In the genomic region with DNA sequence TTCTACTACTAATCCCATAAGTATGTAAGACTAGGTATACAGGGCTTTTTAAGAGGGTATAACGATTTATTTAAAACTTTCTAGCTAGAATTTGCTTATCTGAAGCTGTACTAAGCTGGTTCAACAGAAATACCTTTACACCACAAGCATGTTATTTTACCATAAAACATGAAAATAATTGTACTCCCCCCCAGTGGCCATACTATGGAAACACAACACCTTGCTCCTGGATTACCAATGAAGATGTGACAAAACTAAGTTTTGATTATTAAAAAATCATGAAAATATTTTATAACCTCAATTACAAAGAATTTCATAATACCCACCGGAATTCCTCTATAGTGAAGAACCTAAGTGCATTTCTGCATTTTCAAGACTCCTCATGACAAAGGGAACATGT, we compare ENCODE assay signal across 9 cellular contexts. TPM values are rescaled to one million over a fixed set of nuclear protein-coding genes. Genes with fewer than 3 reads are reported as not detected.
A peak's percentile ranks its signal among the peaks of the same experiment; 100 is the strongest.
DNase-seq lines count a peak whose midpoint lies in the region; ATAC-seq and TF ChIP-seq lines count a peak whose summit lies in the region.
"Had no signal": no experiment of that assay in that cellular context is flagged by ENCODE, and none has a peak within 500 bp of the region (broad histone marks: within the 10 kb centered on the region; RNA-seq: fewer than 3 reads in every experiment).

No MANE protein-coding gene starts in this region.

- POLR2A ChIA-PET in activated CD8-positive, alpha-beta T cell treated with anti-CD3 and anti-CD28 coated beads, Interleukin-2, amount 10 ng/mL, durations not matched to agents 7 days and 5 days (lab: Charles Lee): interaction anchor here (0.8 to 1.6 kb wide), 6 partner anchors 21 to 312 kb away, joined by 3 to 6 read pairs (median 4); partner anchors contain the start of gene MYL12A

- DNase-seq in activated CD8-positive, alpha-beta T cell treated with anti-CD3 and anti-CD28 coated beads, Interleukin-2, amount 10 ng/mL, durations not matched to agents 7 days and 5 days: no peak
- DNase-seq in lung (ENCODE audit: low spot score) (no peak), NCI-H510A treated with DMSO at 0.1 percent for 48 hours (lab: John Stamatoyannopoulos, UW) (no peak), HAP-1 (ENCODE audit: low spot score in 2 of 2) (no peak), NCI-H82 (lab: John Stamatoyannopoulos, UW) (no peak)
- DNase-seq in activated T-cell treated with anti-CD3 and anti-CD28 coated beads, Interleukin-2, amount 50 U/mL, for 24 hours: no peak

- no peak overlapping the region for H3K27ac Mint-ChIP-seq in activated CD8-positive, alpha-beta T cell treated with anti-CD3 and anti-CD28 coated beads, Interleukin-2, amount 10 ng/mL, durations not matched to agents 7 days and 5 days
- no peak overlapping the region for H3K27ac Mint-ChIP-seq in activated T-cell treated with anti-CD3 and anti-CD28 coated beads, Interleukin-2, amount 50 U/mL, for 24 hours

- peak; percentile 45 for ATAC-seq in HG03045 (IDR thresholded peaks at IDR 0.05; ENCODE audit: unreplicated experiment)
- peak; percentile 36 for ATAC-seq in activated CD8-positive, alpha-beta T cell treated with anti-CD3 and anti-CD28 coated beads, Interleukin-2, amount 10 ng/mL, durations not matched to agents 7 days and 5 days
- ATAC-seq in lung (ENCODE audit: insufficient read depth, low FRiP score): peak; percentile 71

- H3K4me3 Mint-ChIP-seq in activated CD8-positive, alpha-beta T cell treated with anti-CD3 and anti-CD28 coated beads, Interleukin-2, amount 10 ng/mL, durations not matched to agents 7 days and 5 days: no peak overlapping the region
- H3K4me3 Mint-ChIP-seq in activated T-cell treated with anti-CD3 and anti-CD28 coated beads, Interleukin-2, amount 50 U/mL, for 24 hours: no peak overlapping the region

- H3K4me1 Mint-ChIP-seq in activated CD8-positive, alpha-beta T cell treated with anti-CD3 and anti-CD28 coated beads, Interleukin-2, amount 10 ng/mL, durations not matched to agents 7 days and 5 days (ENCODE audit: low read depth): peaks cover 66% of the 10 kb centered on the region
- H3K4me1 Mint-ChIP-seq in activated T-cell treated with anti-CD3 and anti-CD28 coated beads, Interleukin-2, amount 50 U/mL, for 24 hours (ENCODE audit: low read depth): peaks cover 85% of the 10 kb centered on the region

- H3K36me3 Mint-ChIP-seq in activated CD8-positive, alpha-beta T cell treated with anti-CD3 and anti-CD28 coated beads, Interleukin-2, amount 10 ng/mL, durations not matched to agents 7 days and 5 days (ENCODE audit: low read depth): peaks cover 32% of the 10 kb centered on the region
- peaks cover 65% of the 10 kb centered on the region for H3K36me3 Mint-ChIP-seq in activated T-cell treated with anti-CD3 and anti-CD28 coated beads, Interleukin-2, amount 50 U/mL, for 24 hours (ENCODE audit: low read depth)

- H3K27me3 ChIP-seq in lung (ENCODE audit: control insufficient read depth, insufficient read depth) (no peaks in the 10 kb centered on the region), HAP-1 (ENCODE audit: low read depth) (no peaks in the 10 kb centered on the region)

- TF ChIP-seq CTCF in GM12873 (IDR thresholded peaks at IDR 0.05; ENCODE audit: insufficient read depth, low read depth, low read length, missing control alignments) (peak; percentile 51), lung (IDR thresholded peaks at IDR 0.05; ENCODE audit: control extremely low read depth, extremely low read depth) (no peak)

- H3K9me3 Mint-ChIP-seq in activated CD8-positive, alpha-beta T cell treated with anti-CD3 and anti-CD28 coated beads, Interleukin-2, amount 10 ng/mL, durations not matched to agents 7 days and 5 days (ENCODE audit: insufficient read depth): peaks cover 7% of the 10 kb centered on the region
- H3K9me3 Mint-ChIP-seq in activated T-cell treated with anti-CD3 and anti-CD28 coated beads, Interleukin-2, amount 50 U/mL, for 24 hours: no peaks in the 10 kb centered on the region

- H3K27ac ChIP-seq in lung (ENCODE audit: low read depth in 1 of 2, low read length in 1 of 2): no peak overlapping the region
- H3K27ac ChIP-seq: skin epidermis had no signal

- H3K4me1 ChIP-seq in lung (ENCODE audit: control insufficient read depth in 2 of 2, insufficient read depth in 2 of 2, low read length in 2 of 2) (peaks cover 7 to 16% of the 10 kb centered on the region in 2 donors), HAP-1 (peaks cover 26% of the 10 kb centered on the region)

- H3K4me3 ChIP-seq in lung (no peak overlapping the region), HAP-1 (no peak overlapping the region)
- H3K4me3 ChIP-seq: skin epidermis had no signal

- H3K27me3 Mint-ChIP-seq in activated CD8-positive, alpha-beta T cell treated with anti-CD3 and anti-CD28 coated beads, Interleukin-2, amount 10 ng/mL, durations not matched to agents 7 days and 5 days (ENCODE audit: low read depth): no peaks in the 10 kb centered on the region
- H3K27me3 Mint-ChIP-seq in activated T-cell treated with anti-CD3 and anti-CD28 coated beads, Interleukin-2, amount 50 U/mL, for 24 hours: no peaks in the 10 kb centered on the region

- H3K36me3 ChIP-seq in lung (ENCODE audit: control insufficient read depth in 2 of 2, insufficient read depth in 2 of 2, low read length in 2 of 2): no peaks in the 10 kb centered on the region
- H3K36me3 ChIP-seq in HAP-1 (replicated peaks): peaks cover 3% of the 10 kb centered on the region; the same call in 1 of the 2 replicates

- H3K9me3 ChIP-seq in lung (ENCODE audit: control insufficient read depth in 2 of 2, insufficient read depth in 1 of 2, low read length in 1 of 2) (no peaks in the 10 kb centered on the region), HAP-1 (no peaks in the 10 kb centered on the region; the same call in 1 of the 2 replicates)

- 52 to 65% methylated on average over 2 of the region's 2 CpGs for WGBS in lung, 2 donors

- in situ Hi-C loops in HAP-1 (cut with MboI; ENCODE audit: low sequenced_read_pairs): no loop called here

- CTCF ChIA-PET in activated CD8-positive, alpha-beta T cell treated with anti-CD3 and anti-CD28 coated beads, Interleukin-2, amount 10 ng/mL, durations not matched to agents 7 days and 5 days (lab: Charles Lee): interaction anchor here (0.8 to 6.3 kb wide), 30 partner anchors 9 to 311 kb away, joined by 3 to 136 read pairs (median 6); partner anchors contain the start of gene MYL12A

RNA-seq across cellular contexts. Expression of gene LPIN2, which starts 27.3 kb away (rescaled TPM):
- total RNA-seq in activated CD8-positive, alpha-beta T cell treated with anti-CD3 and anti-CD28 coated beads, Interleukin-2, amount 10 ng/mL, durations not matched to agents 7 days and 5 days: 10 to 100 TPM; 77.5 TPM
- 10 to 100 TPM; 42.7 to 46.3 TPM for total RNA-seq in lung
- polyA plus RNA-seq in lung: 10 to 100 TPM; 11.2 to 22.3 TPM
